Comparison of ENCODE assay signal across 1 cellular context in genomic region chrX:107729558-107730297, GRCh38.
TF ChIP-seq lines count a peak whose summit lies in the region.

No MANE protein-coding gene starts in this region.

TF ChIP-seq in GM12878, 131 proteins besides CTCF, POLR2A, EP300 and RAD21 (continued from another document):
- TF ChIP-seq, protein P1, sequence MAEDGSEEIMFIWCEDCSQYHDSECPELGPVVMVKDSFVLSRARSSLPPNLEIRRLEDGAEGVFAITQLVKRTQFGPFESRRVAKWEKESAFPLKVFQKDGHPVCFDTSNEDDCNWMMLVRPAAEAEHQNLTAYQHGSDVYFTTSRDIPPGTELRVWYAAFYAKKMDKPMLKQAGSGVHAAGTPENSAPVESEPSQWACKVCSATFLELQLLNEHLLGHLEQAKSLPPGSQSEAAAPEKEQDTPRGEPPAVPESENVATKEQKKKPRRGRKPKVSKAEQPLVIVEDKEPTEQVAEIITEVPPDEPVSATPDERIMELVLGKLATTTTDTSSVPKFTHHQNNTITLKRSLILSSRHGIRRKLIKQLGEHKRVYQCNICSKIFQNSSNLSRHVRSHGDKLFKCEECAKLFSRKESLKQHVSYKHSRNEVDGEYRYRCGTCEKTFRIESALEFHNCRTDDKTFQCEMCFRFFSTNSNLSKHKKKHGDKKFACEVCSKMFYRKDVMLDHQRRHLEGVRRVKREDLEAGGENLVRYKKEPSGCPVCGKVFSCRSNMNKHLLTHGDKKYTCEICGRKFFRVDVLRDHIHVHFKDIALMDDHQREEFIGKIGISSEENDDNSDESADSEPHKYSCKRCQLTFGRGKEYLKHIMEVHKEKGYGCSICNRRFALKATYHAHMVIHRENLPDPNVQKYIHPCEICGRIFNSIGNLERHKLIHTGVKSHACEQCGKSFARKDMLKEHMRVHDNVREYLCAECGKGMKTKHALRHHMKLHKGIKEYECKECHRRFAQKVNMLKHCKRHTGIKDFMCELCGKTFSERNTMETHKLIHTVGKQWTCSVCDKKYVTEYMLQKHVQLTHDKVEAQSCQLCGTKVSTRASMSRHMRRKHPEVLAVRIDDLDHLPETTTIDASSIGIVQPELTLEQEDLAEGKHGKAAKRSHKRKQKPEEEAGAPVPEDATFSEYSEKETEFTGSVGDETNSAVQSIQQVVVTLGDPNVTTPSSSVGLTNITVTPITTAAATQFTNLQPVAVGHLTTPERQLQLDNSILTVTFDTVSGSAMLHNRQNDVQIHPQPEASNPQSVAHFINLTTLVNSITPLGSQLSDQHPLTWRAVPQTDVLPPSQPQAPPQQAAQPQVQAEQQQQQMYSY (CRISPR knock-in tag; IDR thresholded peaks at IDR 0.05) = no peak
- TF ChIP-seq, protein P2, sequence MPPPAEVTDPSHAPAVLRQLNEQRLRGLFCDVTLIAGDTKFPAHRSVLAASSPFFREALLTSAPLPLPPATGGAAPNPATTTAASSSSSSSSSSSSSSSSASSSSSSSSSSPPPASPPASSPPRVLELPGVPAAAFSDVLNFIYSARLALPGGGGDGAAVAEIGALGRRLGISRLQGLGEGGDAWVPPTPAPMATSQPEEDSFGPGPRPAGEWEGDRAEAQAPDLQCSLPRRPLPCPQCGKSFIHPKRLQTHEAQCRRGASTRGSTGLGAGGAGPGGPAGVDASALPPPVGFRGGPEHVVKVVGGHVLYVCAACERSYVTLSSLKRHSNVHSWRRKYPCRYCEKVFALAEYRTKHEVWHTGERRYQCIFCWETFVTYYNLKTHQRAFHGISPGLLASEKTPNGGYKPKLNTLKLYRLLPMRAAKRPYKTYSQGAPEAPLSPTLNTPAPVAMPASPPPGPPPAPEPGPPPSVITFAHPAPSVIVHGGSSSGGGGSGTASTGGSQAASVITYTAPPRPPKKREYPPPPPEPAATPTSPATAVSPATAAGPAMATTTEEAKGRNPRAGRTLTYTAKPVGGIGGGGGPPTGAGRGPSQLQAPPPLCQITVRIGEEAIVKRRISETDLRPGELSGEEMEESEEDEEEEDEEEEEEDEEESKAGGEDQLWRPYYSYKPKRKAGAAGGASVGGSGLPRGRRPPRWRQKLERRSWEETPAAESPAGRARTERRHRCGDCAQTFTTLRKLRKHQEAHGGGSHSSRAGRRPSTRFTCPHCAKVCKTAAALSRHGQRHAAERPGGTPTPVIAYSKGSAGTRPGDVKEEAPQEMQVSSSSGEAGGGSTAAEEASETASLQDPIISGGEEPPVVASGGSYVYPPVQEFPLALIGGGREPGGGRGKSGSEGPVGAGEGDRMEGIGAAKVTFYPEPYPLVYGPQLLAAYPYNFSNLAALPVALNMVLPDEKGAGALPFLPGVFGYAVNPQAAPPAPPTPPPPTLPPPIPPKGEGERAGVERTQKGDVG (CRISPR knock-in tag; IDR thresholded peaks at IDR 0.05) = no peak
- no peak for TF ChIP-seq LARP7 (IDR thresholded peaks at IDR 0.05)
- TF ChIP-seq ZZZ3 (IDR thresholded peaks at IDR 0.05; ENCODE audit: control insufficient read depth, insufficient read length, low read depth) = no peak
- TF ChIP-seq NR2C1 (IDR thresholded peaks at IDR 0.05) = no peak
